Comparison of ENCODE assay signal across 12 cellular contexts in genomic region chr12:96136129-96136528, GRCh38. TPM values are rescaled to one million over a fixed set of nuclear protein-coding genes. Genes with fewer than 3 reads are reported as not detected.
DNase-seq lines count a peak whose midpoint lies in the region; ATAC-seq, FAIRE-seq and TF ChIP-seq lines count a peak whose summit lies in the region.
"Had no signal": no experiment of that assay in that cellular context is flagged by ENCODE, and none has a peak within 500 bp of the region (broad histone marks: within the 10 kb centered on the region; RNA-seq: fewer than 3 reads in every experiment).

No MANE protein-coding gene starts in this region.

- no peak for TF ChIP-seq CTCF in heart left ventricle (IDR thresholded peaks at IDR 0.05)

- H3K27ac ChIP-seq in heart left ventricle (no peak overlapping the region), caudate nucleus (ENCODE audit: low read depth, low read length) (no peak overlapping the region)
- H3K27ac ChIP-seq: gastrocnemius medialis had no signal

- H3K4me3 ChIP-seq in heart left ventricle, result no peak overlapping the region
- H3K4me3 ChIP-seq: gastrocnemius medialis had no signal

- WGBS in heart left ventricle, 4 donors, result 32 to 51% (median 39%) methylated on average over 3 of the region's 3 CpGs

- peaks cover 0 to 10% (median 0%) of the 10 kb centered on the region in 12 donors for H3K4me1 ChIP-seq in heart left ventricle
- H3K4me1 ChIP-seq: gastrocnemius medialis had no signal

- no peaks in the 10 kb centered on the region for H3K36me3 Mint-ChIP-seq in activated naive CD8-positive, alpha-beta T cell treated with anti-CD3 and anti-CD28 coated beads for 36 hours

- H3K27me3 Mint-ChIP-seq in activated naive CD8-positive, alpha-beta T cell treated with anti-CD3 and anti-CD28 coated beads for 36 hours, result peaks cover 5% of the 10 kb centered on the region

- peaks cover 0 to 6% (median 0%) of the 10 kb centered on the region in 12 donors for H3K9me3 ChIP-seq in heart left ventricle
- H3K9me3 ChIP-seq: gastrocnemius medialis had no signal

- no peak for FAIRE-seq in urothelium cell line (lab: Jason Lieb, UNC)

- TF ChIP-seq POLR2A in heart left ventricle (IDR thresholded peaks at IDR 0.05), result no peak

- H3K9me3 Mint-ChIP-seq in activated naive CD8-positive, alpha-beta T cell treated with anti-CD3 and anti-CD28 coated beads for 36 hours, result no peaks in the 10 kb centered on the region

- H3K4me1 Mint-ChIP-seq in activated naive CD8-positive, alpha-beta T cell treated with anti-CD3 and anti-CD28 coated beads for 36 hours, result peaks cover 28% of the 10 kb centered on the region

- peak in 3 of 4 donors; percentile 22 to 60 (median 59) for ATAC-seq in heart left ventricle
- ATAC-seq in GM19395 (IDR thresholded peaks at IDR 0.05; ENCODE audit: unreplicated experiment), result no peak
- ATAC-seq: gastrocnemius medialis had no signal

- intact Hi-C loops in heart left ventricle (cut with DNase I), result no loop called here
- intact Hi-C loops in cardiac septum (cut with DNase I), result no loop called here

- no peaks in the 10 kb centered on the region for H3K36me3 ChIP-seq in heart left ventricle
- H3K36me3 ChIP-seq: gastrocnemius medialis had no signal

- peak overlapping the region; percentile 6 for H3K27ac Mint-ChIP-seq in activated naive CD8-positive, alpha-beta T cell treated with anti-CD3 and anti-CD28 coated beads for 36 hours
- H3K27ac Mint-ChIP-seq: activated CD4-positive, alpha-beta T cell treated with anti-CD3 and anti-CD28 coated beads for 36 hours had no signal

- H3K27me3 ChIP-seq in heart left ventricle, result no peaks in the 10 kb centered on the region
- H3K27me3 ChIP-seq: gastrocnemius medialis had no signal

- DNase-seq in heart left ventricle, result no peak
- DNase-seq in cardiac septum (ENCODE audit: low spot score), result no peak
- DNase-seq in activated naive CD8-positive, alpha-beta T cell treated with anti-CD3 and anti-CD28 coated beads for 36 hours, result no peak
- DNase-seq in islet precursor cell, result peak; percentile 99
- peak; percentile 70 for DNase-seq in urothelium cell line (ENCODE audit: low spot score)
- no peak for DNase-seq in AML-193 (lab: John Stamatoyannopoulos, UW)
- no peak for DNase-seq in caudate nucleus (lab: John Stamatoyannopoulos, UW)
- DNase-seq: activated CD4-positive, alpha-beta T cell treated with anti-CD3 and anti-CD28 coated beads for 36 hours; gastrocnemius medialis; NCI-H1092; stimulated activated CD4-positive, alpha-beta T cell treated with anti-CD3 and anti-CD28 coated beads, Interleukin-1b, Interleukin-23, amount 100 ng/mL, for 48 hours had no signal

- H3K4me3 Mint-ChIP-seq in activated naive CD8-positive, alpha-beta T cell treated with anti-CD3 and anti-CD28 coated beads for 36 hours, result no peak overlapping the region
- H3K4me3 Mint-ChIP-seq: activated CD4-positive, alpha-beta T cell treated with anti-CD3 and anti-CD28 coated beads for 36 hours had no signal

RNA-seq across cellular contexts. Expression of gene ELK3, which starts 58.0 kb away (rescaled TPM):
- total RNA-seq in heart left ventricle, result 10 to 100 TPM; 14.3 to 42.3 (median 18.6) TPM
- polyA plus RNA-seq in heart left ventricle, result 10 to 100 TPM in 1 of 2 donors, 1 to 10 TPM in 1; 5.7 to 20.7 TPM
- total RNA-seq in cardiac septum, result 18.6 TPM
- 10 to 100 TPM; 10.9 to 12.6 TPM for total RNA-seq in activated naive CD8-positive, alpha-beta T cell treated with anti-CD3 and anti-CD28 coated beads for 36 hours

Comparison
In these comparisons a context has a peak if more than half of its experiments do, and no peak if none do; other contexts are left out.
1. DNase-seq: peak in islet precursor cell (single experiment) and urothelium cell line (single experiment); none in heart left ventricle (0 of 5), cardiac septum (single experiment), activated naive CD8-positive, alpha-beta T cell treated with anti-CD3 and anti-CD28 coated beads for 36 hours (single experiment), AML-193 (0 of 2) and caudate nucleus (0 of 61).